26 cellular contexts compared by ENCODE assay signal in the genomic region with DNA sequence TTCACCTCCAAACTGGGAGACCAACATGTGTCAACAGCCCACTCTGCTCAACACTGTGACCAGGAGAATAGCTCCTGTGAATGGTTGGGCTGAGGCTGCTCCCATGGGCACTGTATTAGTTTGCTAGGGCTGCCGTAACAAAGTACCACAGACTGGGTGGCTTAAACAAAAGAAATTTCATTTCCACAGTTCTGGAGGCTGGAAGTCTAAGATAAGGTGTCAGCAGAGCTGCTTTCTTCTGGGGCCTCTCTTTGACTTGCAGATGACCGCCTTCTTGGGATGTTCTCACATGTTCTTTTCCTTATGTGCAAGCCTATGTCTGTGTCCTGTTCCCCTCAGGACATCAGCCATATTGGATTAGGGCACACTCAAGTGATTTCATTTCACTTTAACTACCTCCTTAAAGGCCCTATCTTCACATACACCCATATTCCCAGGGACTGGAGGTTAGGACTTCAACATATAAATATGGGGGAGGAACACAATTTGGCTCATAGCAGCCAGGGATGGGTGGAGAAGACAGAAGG.
"Had no signal": no experiment of that assay in that cellular context is flagged by ENCODE, and none has a peak within 500 bp of the region (broad histone marks: within the 10 kb centered on the region; RNA-seq: fewer than 3 reads in every experiment).

No MANE protein-coding gene starts in this region.

- H3K4me3 Mint-ChIP-seq: activated B cell treated with CpG ODN at 0.5 μM for 24 hours; activated CD8-positive, alpha-beta T cell treated with anti-CD3 and anti-CD28 coated beads, Interleukin-2, amount 10 ng/mL, durations not matched to agents 7 days and 5 days; activated T-cell treated with anti-CD3 and anti-CD28 coated beads, Interleukin-2, amount 50 U/mL, for 72 hours; nephron; stimulated activated memory B cell treated with anti-CD40 and anti-IgM and Interleukin-4, amounts not matched to agents 10 μg/mL and 1 μg/mL and 100 μg/mL, for 72 hours had no signal

- H3K27me3 Mint-ChIP-seq: stimulated activated memory B cell treated with anti-CD40 and anti-IgM and Interleukin-4, amounts not matched to agents 10 μg/mL and 1 μg/mL and 100 μg/mL, for 72 hours had no signal

- H3K27ac Mint-ChIP-seq: activated B cell treated with CpG ODN at 0.5 μM for 24 hours; activated CD8-positive, alpha-beta T cell treated with anti-CD3 and anti-CD28 coated beads, Interleukin-2, amount 10 ng/mL, durations not matched to agents 7 days and 5 days; activated naive CD4-positive, alpha-beta T cell treated with anti-CD3 and anti-CD28 coated beads, Interleukin-2, amount 50 U/mL, for 72 hours; activated T-cell treated with anti-CD3 and anti-CD28 coated beads, Interleukin-2, amount 50 U/mL, for 72 hours; stimulated activated memory B cell treated with anti-CD40 and anti-IgM and Interleukin-4, amounts not matched to agents 10 μg/mL and 1 μg/mL and 100 μg/mL, for 72 hours had no signal

- H3K9me3 ChIP-seq: colonic mucosa, esophagus muscularis mucosa, heart right ventricle, left ventricle myocardium inferior, suprapubic skin, tibial nerve had no signal

- H3K4me3 ChIP-seq: colonic mucosa, dorsolateral prefrontal cortex, esophagus muscularis mucosa, heart right ventricle, left ventricle myocardium inferior, lung, smooth muscle cell, suprapubic skin, tibial nerve had no signal

- H3K36me3 Mint-ChIP-seq: activated naive CD4-positive, alpha-beta T cell treated with anti-CD3 and anti-CD28 coated beads, Interleukin-2, amount 50 U/mL, for 72 hours; stimulated activated memory B cell treated with anti-CD40 and anti-IgM and Interleukin-4, amounts not matched to agents 10 μg/mL and 1 μg/mL and 100 μg/mL, for 72 hours had no signal

- ATAC-seq: activated CD8-positive, alpha-beta T cell treated with anti-CD3 and anti-CD28 coated beads, Interleukin-2, amount 10 ng/mL, durations not matched to agents 7 days and 5 days; activated naive CD4-positive, alpha-beta T cell treated with anti-CD3 and anti-CD28 coated beads, Interleukin-2, amount 50 U/mL, for 72 hours; activated T-cell treated with anti-CD3 and anti-CD28 coated beads, Interleukin-2, amount 50 U/mL, for 72 hours; foreskin keratinocyte; sciatic nerve; stimulated activated memory B cell treated with anti-CD40 and anti-IgM and Interleukin-4, amounts not matched to agents 10 μg/mL and 1 μg/mL and 100 μg/mL, for 72 hours had no signal

- H3K9me3 Mint-ChIP-seq: activated B cell treated with CpG ODN at 0.5 μM for 24 hours; activated naive CD4-positive, alpha-beta T cell treated with anti-CD3 and anti-CD28 coated beads, Interleukin-2, amount 50 U/mL, for 72 hours; activated T-cell treated with anti-CD3 and anti-CD28 coated beads, Interleukin-2, amount 50 U/mL, for 72 hours; nephron; stimulated activated memory B cell treated with anti-CD40 and anti-IgM and Interleukin-4, amounts not matched to agents 10 μg/mL and 1 μg/mL and 100 μg/mL, for 72 hours had no signal

- H3K36me3 ChIP-seq: colonic mucosa, esophagus muscularis mucosa, left ventricle myocardium inferior, suprapubic skin, tibial nerve had no signal

- H3K4me1 ChIP-seq: colonic mucosa, suprapubic skin had no signal

- DNase-seq: activated B cell treated with CpG ODN at 0.5 μM for 24 hours; activated CD8-positive, alpha-beta T cell treated with anti-CD3 and anti-CD28 coated beads, Interleukin-2, amount 10 ng/mL, durations not matched to agents 7 days and 5 days; activated naive CD4-positive, alpha-beta T cell; activated T-cell treated with anti-CD3 and anti-CD28 coated beads for 4 hours; activated T-cell treated with anti-CD3 and anti-CD28 coated beads, Interleukin-2, amount 50 U/mL, for 72 hours; cerebellar nuclear complex; colonic mucosa; dorsolateral prefrontal cortex; effector memory CD4-positive, alpha-beta T cell; foreskin keratinocyte; heart right ventricle; left ventricle myocardium inferior; posterior cingulate gyrus; stimulated activated CD4-positive, alpha-beta T cell treated with anti-CD3 and anti-CD28 coated beads, Interleukin-1b, Interleukin-23, amount 100 ng/mL, for 48 hours; stimulated activated CD4-positive, alpha-beta T cell treated with anti-CD3 and anti-CD28 coated beads, Interleukin-4, amount 100 ng/mL, for 4 hours; stimulated activated CD8-positive, alpha-beta memory T cell treated with anti-CD3 and anti-CD28 coated beads, Interleukin-4, amount 100 ng/mL, for 48 hours; T1000 had no signal

- H3K4me2 ChIP-seq: smooth muscle cell had no signal

- H3K27ac ChIP-seq: colonic mucosa, dorsolateral prefrontal cortex, esophagus muscularis mucosa, foreskin keratinocyte, heart right ventricle, left ventricle myocardium inferior, suprapubic skin, tibial nerve had no signal

- H3K27me3 ChIP-seq: colonic mucosa, dorsolateral prefrontal cortex, esophagus muscularis mucosa, foreskin keratinocyte, heart right ventricle, suprapubic skin, tibial nerve had no signal
